23 cellular contexts compared by ENCODE assay signal in the genomic region with DNA sequence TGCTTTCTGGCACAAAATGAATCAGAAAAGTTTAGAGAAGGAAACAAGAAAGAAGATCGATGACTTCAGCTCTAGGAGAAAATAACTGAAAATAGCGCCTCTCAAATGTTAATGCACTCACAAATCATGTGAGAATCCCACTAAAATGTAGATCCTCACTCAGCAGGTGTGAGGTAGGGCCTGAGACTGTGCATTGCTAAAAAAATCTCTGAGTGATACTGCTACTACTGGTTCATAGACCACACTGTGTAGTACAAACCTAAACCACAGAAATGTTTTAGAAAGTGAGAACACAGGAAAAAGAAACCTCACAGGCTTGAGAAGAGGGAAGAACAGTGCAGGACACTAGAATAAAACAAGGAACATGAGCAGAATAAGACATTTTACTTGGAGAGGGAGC. TPM values are rescaled to one million over a fixed set of nuclear protein-coding genes. Genes with fewer than 3 reads are reported as not detected.
DNase-seq lines count a peak whose midpoint lies in the region; ATAC-seq and TF ChIP-seq lines count a peak whose summit lies in the region.
"Had no signal": no experiment of that assay in that cellular context is flagged by ENCODE, and none has a peak within 500 bp of the region (broad histone marks: within the 10 kb centered on the region; RNA-seq: fewer than 3 reads in every experiment).

No MANE protein-coding gene starts in this region.

- H3K4me1 Mint-ChIP-seq in stimulated activated effector memory CD8-positive, alpha-beta T cell treated with anti-CD3 and anti-CD28 coated beads, Interleukin-12 subunit alpha, Interleukin-12 subunit beta, amount 100 ng/mL, for 72 hours, result no peaks in the 10 kb centered on the region
- H3K4me1 Mint-ChIP-seq: CD14-positive monocyte; neural crest cell; stimulated activated naive B cell treated with anti-CD40 and anti-IgM and Interleukin-4, amounts not matched to agents 10 μg/mL and 1 μg/mL and 100 μg/mL, for 72 hours had no signal

- no peaks in the 10 kb centered on the region for H3K4me1 ChIP-seq in osteoblast (ENCODE audit: insufficient read depth, low read length)
- H3K4me1 ChIP-seq: right lobe of liver had no signal

- H4K20me1 ChIP-seq in osteoblast (ENCODE audit: insufficient read depth, low read length), result no peaks in the 10 kb centered on the region

- no peak overlapping the region for H2AFZ ChIP-seq in osteoblast (ENCODE audit: low read length)

- no peaks in the 10 kb centered on the region for H3K9me3 ChIP-seq in osteoblast (ENCODE audit: low read depth, low read length)
- H3K9me3 ChIP-seq: right lobe of liver had no signal

- H3K27ac ChIP-seq in osteoblast (ENCODE audit: low read depth, low read length), result no peak overlapping the region
- H3K27ac ChIP-seq: HL-60, right lobe of liver had no signal

- no peaks in the 10 kb centered on the region for H3K27me3 ChIP-seq in osteoblast (ENCODE audit: insufficient read depth, low read length)
- H3K27me3 ChIP-seq: right lobe of liver had no signal

- H3K36me3 Mint-ChIP-seq in stimulated activated effector memory CD8-positive, alpha-beta T cell treated with anti-CD3 and anti-CD28 coated beads, Interleukin-12 subunit alpha, Interleukin-12 subunit beta, amount 100 ng/mL, for 72 hours, result no peaks in the 10 kb centered on the region
- H3K36me3 Mint-ChIP-seq: CD14-positive monocyte; stimulated activated naive B cell treated with anti-CD40 and anti-IgM and Interleukin-4, amounts not matched to agents 10 μg/mL and 1 μg/mL and 100 μg/mL, for 72 hours had no signal

- H3K36me3 ChIP-seq in osteoblast (ENCODE audit: insufficient read depth, low read length), result no peaks in the 10 kb centered on the region
- H3K36me3 ChIP-seq: right lobe of liver had no signal

- H3K4me3 ChIP-seq in osteoblast (ENCODE audit: insufficient read depth, low read length), result no peak overlapping the region
- H3K4me3 ChIP-seq: right lobe of liver had no signal

- no peak for DNase-seq in stimulated activated effector memory CD8-positive, alpha-beta T cell treated with anti-CD3 and anti-CD28 coated beads, Interleukin-12 subunit alpha, Interleukin-12 subunit beta, amount 100 ng/mL, for 72 hours (ENCODE audit: low spot score in 2 of 2)
- DNase-seq in islet precursor cell (no peak), osteoblast (ENCODE audit: insufficient read length, low spot score, missing footprints) (no peak), hepatic stellate cell (ENCODE audit: low spot score) (no peak)
- DNase-seq: activated naive CD4-positive, alpha-beta T cell treated with anti-CD3 and anti-CD28 coated beads for 36 hours; DND-41; effector memory CD4-positive, alpha-beta T cell; NCI-H1694; NCI-H524 treated with DMSO at 0.1 percent for 48 hours; right lobe of liver; stimulated activated CD4-positive, alpha-beta T cell treated with anti-CD3 and anti-CD28 coated beads, Interleukin-4, amount 100 ng/mL, for 4 hours; stimulated activated naive B cell treated with anti-CD40 and anti-IgM and Interleukin-4, amounts not matched to agents 10 μg/mL and 1 μg/mL and 100 μg/mL, for 72 hours; SW 1271 had no signal

- no peak for TF ChIP-seq CTCF in osteoblast (IDR thresholded peaks at IDR 0.05; ENCODE audit: extremely low read depth, low read depth, low read length)

- H3K4me2 ChIP-seq in osteoblast (ENCODE audit: insufficient read depth, low read length), result no peak overlapping the region

- H3K4me3 Mint-ChIP-seq in stimulated activated effector memory CD8-positive, alpha-beta T cell treated with anti-CD3 and anti-CD28 coated beads, Interleukin-12 subunit alpha, Interleukin-12 subunit beta, amount 100 ng/mL, for 72 hours, result no peak overlapping the region
- H3K4me3 Mint-ChIP-seq: activated naive CD4-positive, alpha-beta T cell treated with anti-CD3 and anti-CD28 coated beads for 36 hours; CD14-positive monocyte; neural crest cell; stimulated activated naive B cell treated with anti-CD40 and anti-IgM and Interleukin-4, amounts not matched to agents 10 μg/mL and 1 μg/mL and 100 μg/mL, for 72 hours had no signal

- H3K79me2 ChIP-seq in osteoblast (ENCODE audit: insufficient read depth, low read length), result no peaks in the 10 kb centered on the region

- ATAC-seq in GM19035 (IDR thresholded peaks at IDR 0.05; ENCODE audit: unreplicated experiment) (peak; percentile 81), GM21723 (IDR thresholded peaks at IDR 0.05; ENCODE audit: unreplicated experiment) (peak; percentile 92), HG03095 (IDR thresholded peaks at IDR 0.05; ENCODE audit: unreplicated experiment) (peak; percentile 97)
- peak; percentile 51 for ATAC-seq in stimulated activated effector memory CD8-positive, alpha-beta T cell treated with anti-CD3 and anti-CD28 coated beads, Interleukin-12 subunit alpha, Interleukin-12 subunit beta, amount 100 ng/mL, for 72 hours
- ATAC-seq: Panc1; right lobe of liver; stimulated activated naive B cell treated with anti-CD40 and anti-IgM and Interleukin-4, amounts not matched to agents 10 μg/mL and 1 μg/mL and 100 μg/mL, for 72 hours had no signal

- H3K27ac Mint-ChIP-seq in stimulated activated effector memory CD8-positive, alpha-beta T cell treated with anti-CD3 and anti-CD28 coated beads, Interleukin-12 subunit alpha, Interleukin-12 subunit beta, amount 100 ng/mL, for 72 hours, result no peak overlapping the region
- H3K27ac Mint-ChIP-seq: activated naive CD4-positive, alpha-beta T cell treated with anti-CD3 and anti-CD28 coated beads for 36 hours; CD14-positive monocyte; stimulated activated naive B cell treated with anti-CD40 and anti-IgM and Interleukin-4, amounts not matched to agents 10 μg/mL and 1 μg/mL and 100 μg/mL, for 72 hours had no signal

- no peaks in the 10 kb centered on the region for H3K9me3 Mint-ChIP-seq in stimulated activated effector memory CD8-positive, alpha-beta T cell treated with anti-CD3 and anti-CD28 coated beads, Interleukin-12 subunit alpha, Interleukin-12 subunit beta, amount 100 ng/mL, for 72 hours
- H3K9me3 Mint-ChIP-seq: activated naive CD4-positive, alpha-beta T cell treated with anti-CD3 and anti-CD28 coated beads for 36 hours; CD14-positive monocyte; neural crest cell; stimulated activated naive B cell treated with anti-CD40 and anti-IgM and Interleukin-4, amounts not matched to agents 10 μg/mL and 1 μg/mL and 100 μg/mL, for 72 hours had no signal

RNA-seq across cellular contexts. Expression of gene OR8D4, which starts 2.0 kb away (rescaled TPM):
- total RNA-seq in osteoblast, result under 0.01 TPM in 2 replicates
- total RNA-seq: activated naive CD4-positive, alpha-beta T cell treated with anti-CD3 and anti-CD28 coated beads for 36 hours; H1; lung microvascular endothelial cell; neural crest cell; right lobe of liver had no signal

RNA-seq across cellular contexts. Expression of gene TMEM225, which starts 18.5 kb away (rescaled TPM):
- total RNA-seq in osteoblast, result not detected in 2 replicates
- total RNA-seq: activated naive CD4-positive, alpha-beta T cell treated with anti-CD3 and anti-CD28 coated beads for 36 hours; H1; lung microvascular endothelial cell; neural crest cell; right lobe of liver; urinary bladder had no signal

RNA-seq across cellular contexts. Expression of gene OR4D5, which starts 35.5 kb away (rescaled TPM):
- not detected in 2 replicates for total RNA-seq in osteoblast
- total RNA-seq: activated naive CD4-positive, alpha-beta T cell treated with anti-CD3 and anti-CD28 coated beads for 36 hours; H1; lung microvascular endothelial cell; neural crest cell; right lobe of liver; urinary bladder had no signal

RNA-seq across cellular contexts. Expression of gene OR6T1, which starts 39.7 kb away (rescaled TPM):
- not detected in 2 replicates for total RNA-seq in osteoblast
- total RNA-seq: activated naive CD4-positive, alpha-beta T cell treated with anti-CD3 and anti-CD28 coated beads for 36 hours; H1; lung microvascular endothelial cell; neural crest cell; right lobe of liver; urinary bladder had no signal
